ENCODE assay signal across 8 cellular contexts in the genomic region with DNA sequence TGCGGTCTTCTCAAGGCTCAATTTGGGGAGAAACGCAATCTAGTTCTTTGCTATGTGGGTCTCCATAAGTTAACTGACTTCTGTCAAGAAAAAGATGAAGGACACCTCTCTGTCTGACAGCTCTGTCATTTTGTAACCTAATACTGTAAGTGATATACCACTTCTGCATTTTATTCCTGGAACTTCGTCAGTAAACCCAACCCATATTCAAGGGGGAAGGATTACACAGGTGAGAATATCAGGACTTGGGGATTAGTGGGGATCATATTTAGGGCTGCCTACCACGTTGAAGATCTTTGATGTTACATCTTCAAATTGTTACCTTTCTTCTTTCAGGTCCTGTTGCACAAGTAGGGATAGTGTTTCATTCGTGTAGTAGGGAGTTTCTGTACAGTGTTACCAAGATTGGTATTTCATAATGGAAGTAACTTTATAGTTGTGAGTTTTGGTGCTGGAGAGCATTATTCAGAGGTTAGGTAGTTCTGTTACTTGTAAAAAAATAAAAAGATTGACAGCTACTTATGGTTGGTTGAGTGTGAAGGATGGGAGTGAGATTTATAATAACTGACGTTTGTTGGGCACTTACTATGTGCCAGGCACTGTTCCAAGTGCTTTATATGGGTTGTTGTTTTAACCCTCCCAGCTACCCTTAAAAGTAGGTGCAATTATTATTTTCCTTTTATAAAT. TPM values are rescaled to one million over a fixed set of nuclear protein-coding genes. Genes with fewer than 3 reads are reported as not detected.
A peak's percentile ranks its signal among the peaks of the same experiment; 100 is the strongest.
DNase-seq lines count a peak whose midpoint lies in the region; ATAC-seq and TF ChIP-seq lines count a peak whose summit lies in the region.

No MANE protein-coding gene starts in this region.

- H3K9me3 ChIP-seq in Peyer's patch (no peaks in the 10 kb centered on the region), thoracic aorta (no peaks in the 10 kb centered on the region), adrenal gland (replicated peaks in 1 of 3) (no peaks in the 10 kb centered on the region)

- no peaks in the 10 kb centered on the region for H3K27me3 ChIP-seq in Peyer's patch
- H3K27me3 ChIP-seq in thoracic aorta (replicated peaks; ENCODE audit: insufficient read depth): no peaks in the 10 kb centered on the region
- H3K27me3 ChIP-seq in adrenal gland: no peaks in the 10 kb centered on the region

- H3K27me3 Mint-ChIP-seq in activated naive CD4-positive, alpha-beta T cell treated with anti-CD3 and anti-CD28 coated beads, Interleukin-2, amount 10 ng/mL, durations not matched to agents 7 days and 5 days: peaks cover 4% of the 10 kb centered on the region
- peaks cover 4% of the 10 kb centered on the region for H3K27me3 Mint-ChIP-seq in glutamatergic neuron (ENCODE audit: unreplicated experiment)

- H3K4me1 Mint-ChIP-seq in activated naive CD4-positive, alpha-beta T cell treated with anti-CD3 and anti-CD28 coated beads, Interleukin-2, amount 10 ng/mL, durations not matched to agents 7 days and 5 days: peaks cover 27% of the 10 kb centered on the region
- peaks cover 19% of the 10 kb centered on the region for H3K4me1 Mint-ChIP-seq in glutamatergic neuron (ENCODE audit: low read depth, unreplicated experiment)

- peaks cover 0 to 19% (median 0%) of the 10 kb centered on the region in 4 donors for H3K4me1 ChIP-seq in Peyer's patch
- peaks cover 10 to 24% of the 10 kb centered on the region in 2 donors for H3K4me1 ChIP-seq in thoracic aorta (ENCODE audit: control insufficient read depth in 1 of 2, low read depth in 2 of 2)
- H3K4me1 ChIP-seq in adrenal gland (replicated peaks in 1 of 2): peaks cover 8 to 37% of the 10 kb centered on the region in 2 donors

- H3K36me3 Mint-ChIP-seq in activated naive CD4-positive, alpha-beta T cell treated with anti-CD3 and anti-CD28 coated beads, Interleukin-2, amount 10 ng/mL, durations not matched to agents 7 days and 5 days: peaks cover 9% of the 10 kb centered on the region
- no peaks in the 10 kb centered on the region for H3K36me3 Mint-ChIP-seq in glutamatergic neuron (ENCODE audit: unreplicated experiment)

- TF ChIP-seq POLR2A in Peyer's patch (IDR thresholded peaks at IDR 0.05) (no peak), adrenal gland (IDR thresholded peaks at IDR 0.05) (no peak)

- CTCF ChIA-PET in activated naive CD4-positive, alpha-beta T cell treated with anti-CD3 and anti-CD28 coated beads, Interleukin-2, amount 10 ng/mL, durations not matched to agents 7 days and 5 days (lab: Charles Lee): interaction anchor here (1.1 kb wide), 1 partner anchor 602 kb away, joined by 3 read pairs; no protein-coding TSS in a partner anchor

- 50 to 57% (median 55%) methylated on average over 6 of the region's 6 CpGs for WGBS in adrenal gland, 4 donors

- intact Hi-C loops in adrenal gland (cut with DNase I): no loop called here

- no peaks in the 10 kb centered on the region for H3K9me3 Mint-ChIP-seq in activated naive CD4-positive, alpha-beta T cell treated with anti-CD3 and anti-CD28 coated beads, Interleukin-2, amount 10 ng/mL, durations not matched to agents 7 days and 5 days
- H3K9me3 Mint-ChIP-seq in glutamatergic neuron (ENCODE audit: unreplicated experiment): peaks cover 3% of the 10 kb centered on the region

- TF ChIP-seq CTCF in Peyer's patch (IDR thresholded peaks at IDR 0.05) (no peak), glutamatergic neuron (IDR thresholded peaks at IDR 0.05; ENCODE audit: partially characterized antibody, unreplicated experiment) (no peak), thoracic aorta (IDR thresholded peaks at IDR 0.05) (no peak), adrenal gland (IDR thresholded peaks at IDR 0.05) (no peak)

- H3K4me3 Mint-ChIP-seq in activated naive CD4-positive, alpha-beta T cell treated with anti-CD3 and anti-CD28 coated beads, Interleukin-2, amount 10 ng/mL, durations not matched to agents 7 days and 5 days: peak overlapping the region; percentile 13
- peak overlapping the region; percentile 99 for H3K4me3 Mint-ChIP-seq in glutamatergic neuron (ENCODE audit: unreplicated experiment)

- H3K27ac Mint-ChIP-seq in activated naive CD4-positive, alpha-beta T cell treated with anti-CD3 and anti-CD28 coated beads, Interleukin-2, amount 10 ng/mL, durations not matched to agents 7 days and 5 days: no peak overlapping the region
- H3K27ac Mint-ChIP-seq in glutamatergic neuron (ENCODE audit: unreplicated experiment): no peak overlapping the region

- peaks cover 0 to 10% (median 0%) of the 10 kb centered on the region in 3 donors for H3K36me3 ChIP-seq in Peyer's patch
- H3K36me3 ChIP-seq in thoracic aorta: peaks cover under 1% of the 10 kb centered on the region
- no peaks in the 10 kb centered on the region for H3K36me3 ChIP-seq in adrenal gland (replicated peaks in 1 of 2)

- H3K27ac ChIP-seq in Peyer's patch (no peak overlapping the region), thoracic aorta (no peak overlapping the region), adrenal gland (no peak overlapping the region)

- DNase-seq in activated naive CD4-positive, alpha-beta T cell treated with anti-CD3 and anti-CD28 coated beads, Interleukin-2, amount 10 ng/mL, durations not matched to agents 7 days and 5 days: no peak
- DNase-seq in activated naive CD4-positive, alpha-beta T cell treated with Interleukin-2 at 50 U/mL for 16 hours: no peak
- DNase-seq in Peyer's patch (no peak), glutamatergic neuron (no peak), thoracic aorta (ENCODE audit: low spot score) (no peak), adrenal gland (no peak)

- no peak for ATAC-seq in thoracic aorta (ENCODE audit: insufficient number of reproducible peaks, low FRiP score, low read depth)
- ATAC-seq in HG03025 (IDR thresholded peaks at IDR 0.05; ENCODE audit: low FRiP score, unreplicated experiment): no peak
- no peak for ATAC-seq in HG02970 (IDR thresholded peaks at IDR 0.05; ENCODE audit: low FRiP score, unreplicated experiment)

- peak overlapping the region in 3 of 4 donors; percentile 87 to 97 (median 89) for H3K4me3 ChIP-seq in Peyer's patch
- H3K4me3 ChIP-seq in thoracic aorta: peak overlapping the region; percentile 92
- H3K4me3 ChIP-seq in adrenal gland: peak overlapping the region in 1 of 4 donors; percentile 87

RNA-seq across cellular contexts. Expression of a gene that starts 1.6 kb away (rescaled TPM):
- total RNA-seq in Peyer's patch (10 to 100 TPM; 13.3 to 43.5 (median 24.5) TPM), glutamatergic neuron (ENCODE audit: unreplicated experiment) (35.4 TPM), thoracic aorta (10 to 100 TPM; 39.9 to 44.7 TPM), adrenal gland (10 to 100 TPM in 7 of 8 donors, 1 to 10 TPM in 1; 9.1 to 26.6 (median 18.2) TPM)
- polyA plus RNA-seq in adrenal gland: 10 to 100 TPM; 12.4 to 21.6 (median 14.3) TPM
